Comparison of ENCODE assay signal across 13 cellular contexts in genomic region chr4:90184560-90184959, GRCh38. TPM values are rescaled to one million over a fixed set of nuclear protein-coding genes. Genes with fewer than 3 reads are reported as not detected.
"Had no signal": no experiment of that assay in that cellular context is flagged by ENCODE, and none has a peak within 500 bp of the region (broad histone marks: within the 10 kb centered on the region; RNA-seq: fewer than 3 reads in every experiment).

No MANE protein-coding gene starts in this region.

- ATAC-seq: gastroesophageal sphincter, right cardiac atrium, T-helper 17 cell had no signal

- H3K4me3 ChIP-seq: adrenal gland, coronary artery, gastroesophageal sphincter, tibial artery had no signal

- DNase-seq: activated CD4-positive, alpha-beta T cell treated with anti-CD3 and anti-CD28 coated beads, Interleukin-2, amount 50 U/mL, for 1 hour; activated naive CD4-positive, alpha-beta T cell treated with anti-CD3 and anti-CD28 coated beads, Interleukin-2, amount 10 ng/mL, durations not matched to agents 7 days and 5 days; adrenal gland; caudate nucleus; effector CD4-positive, alpha-beta T cell; immature natural killer cell; occipital lobe; right cardiac atrium; T-helper 17 cell; tibial artery had no signal

RNA-seq across cellular contexts. Expression of gene CCSER1, which starts 57.4 kb away (rescaled TPM):
- total RNA-seq: activated T-helper 2 cell treated with anti-CD3 and anti-CD28 coated beads, Interferon-gamma antibody, Interleukin-2, Interleukin-4, amounts not matched to agents 10 μg/mL and 5 μg/mL and 100 μg/mL, durations not matched to agents 14 hours and 24 hours and 36 hours had no signal
